28 cellular contexts compared by ENCODE assay signal in the genomic region with DNA sequence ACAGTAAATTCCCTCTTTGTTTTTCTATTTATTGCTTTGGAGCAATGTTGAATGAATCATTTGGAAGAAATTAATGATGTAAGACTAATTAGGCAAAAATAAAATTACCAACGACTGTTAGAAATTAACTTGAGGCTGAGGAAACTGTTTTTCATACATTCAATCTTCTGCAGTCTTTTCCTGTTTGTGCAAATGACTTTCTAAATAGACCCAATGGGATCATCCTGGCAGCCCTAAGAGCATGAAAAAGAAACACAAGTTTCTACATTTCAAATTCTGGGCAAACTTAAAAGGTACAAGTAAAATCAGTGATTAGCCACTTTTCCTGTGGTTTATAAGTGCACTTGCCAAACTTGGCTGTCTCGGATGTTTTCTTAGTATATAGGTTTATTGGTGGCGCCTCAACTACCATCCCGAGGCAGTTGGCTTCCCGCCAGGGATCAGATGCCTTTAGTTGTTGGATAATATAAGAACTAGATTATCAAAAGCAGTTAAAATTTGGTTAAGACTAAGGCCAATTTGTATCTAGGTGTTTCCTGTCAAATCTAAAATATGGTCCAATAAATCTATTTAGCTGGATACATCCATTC.
"Had no signal": no experiment of that assay in that cellular context is flagged by ENCODE, and none has a peak within 500 bp of the region (broad histone marks: within the 10 kb centered on the region; RNA-seq: fewer than 3 reads in every experiment).

No MANE protein-coding gene starts in this region.

- H3K27me3 Mint-ChIP-seq: activated CD8-positive, alpha-beta memory T cell treated with anti-CD3 and anti-CD28 coated beads, Interleukin-2, amount 10 ng/mL, durations not matched to agents 7 days and 5 days; activated naive CD8-positive, alpha-beta T cell; effector memory CD8-positive, alpha-beta T cell; natural killer cell treated with Interleukin-12 subunit alpha and Interleukin-12 subunit beta and Interleukin-15 and Interleukin-18, amount 100 ng/mL, for 72 hours; stimulated activated naive B cell treated with anti-CD40 and anti-IgM and Interleukin-4, amounts not matched to agents 10 μg/mL and 1 μg/mL and 100 μg/mL, for 72 hours; type B pancreatic cell had no signal

- H3K9me3 ChIP-seq: body of pancreas, heart left ventricle, lower lobe of right lung, neutrophil, sigmoid colon, uterus had no signal

- ATAC-seq: activated CD8-positive, alpha-beta memory T cell treated with anti-CD3 and anti-CD28 coated beads, Interleukin-2, amount 10 ng/mL, durations not matched to agents 7 days and 5 days; activated CD8-positive, alpha-beta T cell treated with anti-CD3 and anti-CD28 coated beads, Interleukin-2, amount 10 ng/mL, durations not matched to agents 7 days and 5 days; body of pancreas; effector memory CD8-positive, alpha-beta T cell; heart left ventricle; left lobe of liver; lower lobe of right lung; natural killer cell treated with Interleukin-12 subunit alpha and Interleukin-12 subunit beta and Interleukin-15 and Interleukin-18, amount 100 ng/mL, for 72 hours; stimulated activated naive B cell treated with anti-CD40 and anti-IgM and Interleukin-4, amounts not matched to agents 10 μg/mL and 1 μg/mL and 100 μg/mL, for 72 hours; WTC11 had no signal

- H3K27me3 ChIP-seq: body of pancreas, heart left ventricle, neutrophil, sigmoid colon, uterus had no signal

- H3K36me3 Mint-ChIP-seq: activated CD8-positive, alpha-beta memory T cell treated with anti-CD3 and anti-CD28 coated beads, Interleukin-2, amount 10 ng/mL, durations not matched to agents 7 days and 5 days; natural killer cell treated with Interleukin-12 subunit alpha and Interleukin-12 subunit beta and Interleukin-15 and Interleukin-18, amount 100 ng/mL, for 72 hours; WTC11 had no signal

- H3K4me3 ChIP-seq: body of pancreas, coronary artery, heart left ventricle, lower lobe of right lung, sigmoid colon, uterus had no signal

- H3K9me3 Mint-ChIP-seq: effector memory CD8-positive, alpha-beta T cell; natural killer cell treated with Interleukin-12 subunit alpha and Interleukin-12 subunit beta and Interleukin-15 and Interleukin-18, amount 100 ng/mL, for 72 hours; stimulated activated naive B cell treated with anti-CD40 and anti-IgM and Interleukin-4, amounts not matched to agents 10 μg/mL and 1 μg/mL and 100 μg/mL, for 72 hours had no signal

- DNase-seq: activated CD8-positive, alpha-beta memory T cell treated with anti-CD3 and anti-CD28 coated beads, Interleukin-2, amount 10 ng/mL, durations not matched to agents 7 days and 5 days; activated CD8-positive, alpha-beta T cell treated with anti-CD3 and anti-CD28 coated beads, Interleukin-2, amount 10 ng/mL, durations not matched to agents 7 days and 5 days; activated effector memory CD4-positive, alpha-beta T cell treated with Interleukin-2 at 50 U/mL for 16 hours; activated naive CD4-positive, alpha-beta T cell treated with Interleukin-2 at 50 U/mL for 16 hours; aorta; cerebellar nuclear complex; effector memory CD8-positive, alpha-beta T cell; hypothalamus; lower lobe of right lung; mesenchymal stem cell; retina; sigmoid colon; small intestine; stimulated activated CD4-positive, alpha-beta T cell treated with anti-CD3 and anti-CD28 coated beads, Interleukin-1b, Interleukin-23, amount 100 ng/mL, for 48 hours; stimulated activated CD4-positive, alpha-beta T cell treated with anti-CD3 and anti-CD28 coated beads, Interleukin-4, amount 100 ng/mL, for 4 hours; stimulated activated CD8-positive, alpha-beta memory T cell treated with anti-CD3 and anti-CD28 coated beads, Interleukin-4, amount 100 ng/mL, for 48 hours; stimulated activated naive B cell treated with anti-CD40 and anti-IgM and Interleukin-4, amounts not matched to agents 10 μg/mL and 1 μg/mL and 100 μg/mL, for 72 hours; T-helper 2 cell; uterus had no signal

- H3K27ac ChIP-seq: body of pancreas, coronary artery, heart left ventricle, lower lobe of right lung, neutrophil, sigmoid colon, uterus had no signal

- H3K4me3 Mint-ChIP-seq: activated CD8-positive, alpha-beta memory T cell treated with anti-CD3 and anti-CD28 coated beads, Interleukin-2, amount 10 ng/mL, durations not matched to agents 7 days and 5 days; activated CD8-positive, alpha-beta T cell treated with anti-CD3 and anti-CD28 coated beads, Interleukin-2, amount 10 ng/mL, durations not matched to agents 7 days and 5 days; activated naive CD8-positive, alpha-beta T cell; effector memory CD8-positive, alpha-beta T cell; natural killer cell treated with Interleukin-12 subunit alpha and Interleukin-12 subunit beta and Interleukin-15 and Interleukin-18, amount 100 ng/mL, for 72 hours; stimulated activated naive B cell treated with anti-CD40 and anti-IgM and Interleukin-4, amounts not matched to agents 10 μg/mL and 1 μg/mL and 100 μg/mL, for 72 hours; type B pancreatic cell; WTC11 had no signal

- FAIRE-seq: small intestine had no signal

- H3K27ac Mint-ChIP-seq: activated CD8-positive, alpha-beta memory T cell treated with anti-CD3 and anti-CD28 coated beads, Interleukin-2, amount 10 ng/mL, durations not matched to agents 7 days and 5 days; activated CD8-positive, alpha-beta T cell treated with anti-CD3 and anti-CD28 coated beads, Interleukin-2, amount 10 ng/mL, durations not matched to agents 7 days and 5 days; activated naive CD8-positive, alpha-beta T cell; effector memory CD8-positive, alpha-beta T cell; natural killer cell treated with Interleukin-12 subunit alpha and Interleukin-12 subunit beta and Interleukin-15 and Interleukin-18, amount 100 ng/mL, for 72 hours; stimulated activated naive B cell treated with anti-CD40 and anti-IgM and Interleukin-4, amounts not matched to agents 10 μg/mL and 1 μg/mL and 100 μg/mL, for 72 hours; type B pancreatic cell; WTC11 had no signal

- H3K36me3 ChIP-seq: heart left ventricle, lower lobe of right lung, neutrophil, sigmoid colon, uterus had no signal

- H3K4me1 ChIP-seq: body of pancreas, lower lobe of right lung, uterus had no signal
